8 cellular contexts compared by ENCODE assay signal in genomic region chr7:30026229-30027064, GRCh38. TPM values are rescaled to one million over a fixed set of nuclear protein-coding genes. Genes with fewer than 3 reads are reported as not detected.
DNase-seq lines count a peak whose midpoint lies in the region; ATAC-seq and TF ChIP-seq lines count a peak whose summit lies in the region.

A gene with protein sequence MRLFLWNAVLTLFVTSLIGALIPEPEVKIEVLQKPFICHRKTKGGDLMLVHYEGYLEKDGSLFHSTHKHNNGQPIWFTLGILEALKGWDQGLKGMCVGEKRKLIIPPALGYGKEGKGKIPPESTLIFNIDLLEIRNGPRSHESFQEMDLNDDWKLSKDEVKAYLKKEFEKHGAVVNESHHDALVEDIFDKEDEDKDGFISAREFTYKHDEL (minus strand): TSS chr7:30026702. CDS start chr7:30026508, 194 bp downstream.

- H3K27me3 Mint-ChIP-seq in activated CD8-positive, alpha-beta memory T cell treated with anti-CD3 and anti-CD28 coated beads, Interleukin-2, amount 10 ng/mL, durations not matched to agents 7 days and 5 days = no peaks in the 10 kb centered on the region
- no peaks in the 10 kb centered on the region for H3K27me3 Mint-ChIP-seq in memory B cell

- H3K9me3 ChIP-seq in endocrine pancreas (ENCODE audit: control insufficient read depth, low read length) = no peaks in the 10 kb centered on the region

- peak within 1 kb of the TSS; percentile 99 for H3K4me3 ChIP-seq in endocrine pancreas (ENCODE audit: control insufficient read depth, insufficient read depth, low read length)

- H3K4me3 Mint-ChIP-seq in activated CD8-positive, alpha-beta memory T cell treated with anti-CD3 and anti-CD28 coated beads, Interleukin-2, amount 10 ng/mL, durations not matched to agents 7 days and 5 days = peak within 1 kb of the TSS; percentile 93
- peak within 1 kb of the TSS; percentile 97 for H3K4me3 Mint-ChIP-seq in memory B cell

- H3K9me3 Mint-ChIP-seq in activated CD8-positive, alpha-beta memory T cell treated with anti-CD3 and anti-CD28 coated beads, Interleukin-2, amount 10 ng/mL, durations not matched to agents 7 days and 5 days (ENCODE audit: low read depth) = no peaks in the 10 kb centered on the region
- H3K9me3 Mint-ChIP-seq in memory B cell = no peaks in the 10 kb centered on the region

- H3K4me1 Mint-ChIP-seq in activated CD8-positive, alpha-beta memory T cell treated with anti-CD3 and anti-CD28 coated beads, Interleukin-2, amount 10 ng/mL, durations not matched to agents 7 days and 5 days = peaks cover 26% of the 10 kb centered on the region
- peaks cover 19% of the 10 kb centered on the region for H3K4me1 Mint-ChIP-seq in memory B cell

- H3K36me3 ChIP-seq in endocrine pancreas (ENCODE audit: control insufficient read depth, insufficient read depth, low read length) = no peaks in the 10 kb centered on the region

- peak; percentile 86 for ATAC-seq in activated CD8-positive, alpha-beta memory T cell treated with anti-CD3 and anti-CD28 coated beads, Interleukin-2, amount 10 ng/mL, durations not matched to agents 7 days and 5 days
- ATAC-seq in memory B cell (ENCODE audit: low read depth) = peak; percentile 76

- TF ChIP-seq CTCF in GM20000 (IDR thresholded peaks at IDR 0.05; ENCODE audit: extremely low read depth, missing control alignments) = no peak

- H3K9ac ChIP-seq in endocrine pancreas (ENCODE audit: control insufficient read depth, insufficient read depth, low read length) = peak within 1 kb of the TSS; percentile 99

- peaks cover 1% of the 10 kb centered on the region for H3K36me3 Mint-ChIP-seq in activated CD8-positive, alpha-beta memory T cell treated with anti-CD3 and anti-CD28 coated beads, Interleukin-2, amount 10 ng/mL, durations not matched to agents 7 days and 5 days
- peaks cover 1% of the 10 kb centered on the region for H3K36me3 Mint-ChIP-seq in memory B cell

- peak within 1 kb of the TSS; percentile 89 for H3K27ac Mint-ChIP-seq in activated CD8-positive, alpha-beta memory T cell treated with anti-CD3 and anti-CD28 coated beads, Interleukin-2, amount 10 ng/mL, durations not matched to agents 7 days and 5 days
- peak within 1 kb of the TSS; percentile 97 for H3K27ac Mint-ChIP-seq in memory B cell

- DNase-seq in COLO829 (ENCODE audit: low spot score) = peak; percentile 99
- DNase-seq in GM20000 (ENCODE audit: low spot score) = peak; percentile 93
- peak; percentile 99 for DNase-seq in HS-5 (ENCODE audit: low read depth)
- DNase-seq in NOMO-1 (lab: John Stamatoyannopoulos, UW; ENCODE audit: unreplicated experiment in 2 of 2) = peak; percentile 97 to 99
- DNase-seq in activated CD8-positive, alpha-beta memory T cell treated with anti-CD3 and anti-CD28 coated beads, Interleukin-2, amount 10 ng/mL, durations not matched to agents 7 days and 5 days = peak; percentile 96
- DNase-seq in memory B cell (ENCODE audit: low spot score in 2 of 2) = peak; percentile 77 to 84
- DNase-seq in stimulated activated CD8-positive, alpha-beta memory T cell treated with anti-CD3 and anti-CD28 coated beads, Interleukin-12 subunit alpha, Interleukin-12 subunit beta, amount 100 ng/mL, for 1 hour (ENCODE audit: low read depth) = peak; percentile 82

- H3K4me1 ChIP-seq in endocrine pancreas (ENCODE audit: control insufficient read depth, insufficient read depth, low read length) = peaks cover 13% of the 10 kb centered on the region

- CTCF ChIA-PET in activated CD8-positive, alpha-beta memory T cell treated with anti-CD3 and anti-CD28 coated beads, Interleukin-2, amount 10 ng/mL, durations not matched to agents 7 days and 5 days (lab: Charles Lee) = interaction anchor here (1.2 to 1.5 kb wide), 2 partner anchors 35 to 70 kb away, joined by 6 to 7 read pairs; no protein-coding TSS in a partner anchor

- H3K27me3 ChIP-seq in endocrine pancreas (ENCODE audit: control insufficient read depth, insufficient read depth, low read length) = no peaks in the 10 kb centered on the region

RNA-seq across cellular contexts. Expression of the gene that starts here (rescaled TPM):
- 1 to 10 TPM; 5.2 to 6.4 TPM for total RNA-seq in activated CD8-positive, alpha-beta memory T cell treated with anti-CD3 and anti-CD28 coated beads, Interleukin-2, amount 10 ng/mL, durations not matched to agents 7 days and 5 days

Comparison
In these comparisons a context has a peak if more than half of its experiments do, and no peak if none do; other contexts are left out.
1. Peak in every context shown above with its lines: DNase-seq, ATAC-seq and H3K4me3 ChIP-seq.